Comparison of ENCODE assay signal across 13 cellular contexts in the genomic region with DNA sequence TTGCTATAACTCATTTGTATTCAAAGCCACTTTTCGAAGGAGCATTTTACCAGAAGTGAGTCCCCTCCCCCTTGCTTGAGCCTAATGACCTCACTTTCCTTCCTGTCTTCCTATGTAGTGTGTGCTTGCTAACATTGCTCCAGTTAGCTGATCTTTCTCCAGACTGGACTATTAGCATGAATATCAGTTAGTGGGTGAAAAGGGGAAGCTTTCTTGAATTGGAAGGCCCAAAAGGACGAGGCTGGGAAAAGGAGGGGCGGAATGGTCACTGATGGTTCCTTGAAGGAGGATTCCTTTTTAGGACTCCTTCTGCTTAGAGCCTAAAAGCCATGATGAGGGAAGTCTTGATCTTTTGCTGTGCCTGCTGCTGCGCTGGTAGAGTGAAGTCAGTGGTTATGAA. TPM values are rescaled to one million over a fixed set of nuclear protein-coding genes. Genes with fewer than 3 reads are reported as not detected.
DNase-seq lines count a peak whose midpoint lies in the region; ATAC-seq and TF ChIP-seq lines count a peak whose summit lies in the region.
"Had no signal": no experiment of that assay in that cellular context is flagged by ENCODE, and none has a peak within 500 bp of the region (broad histone marks: within the 10 kb centered on the region; RNA-seq: fewer than 3 reads in every experiment).

No MANE protein-coding gene starts in this region.

- H3K4me1 Mint-ChIP-seq in CD14-positive monocyte = peaks cover 70% of the 10 kb centered on the region
- peaks cover 16% of the 10 kb centered on the region for H3K4me1 Mint-ChIP-seq in neural crest cell

- H3K79me2 ChIP-seq in Karpas-422 (ENCODE audit: low read length) = peaks cover 28% of the 10 kb centered on the region

- 72 to 73% methylated on average over 3 to 4 of the region's 4 CpGs for WGBS in esophagus squamous epithelium, 2 donors

- H3K36me3 Mint-ChIP-seq in CD14-positive monocyte = peaks cover 71 to 79% of the 10 kb centered on the region in 2 donors
- peaks cover 5% of the 10 kb centered on the region for H3K36me3 Mint-ChIP-seq in neural crest cell (ENCODE audit: low read depth)

- H3K9me3 Mint-ChIP-seq in CD14-positive monocyte = no peaks in the 10 kb centered on the region
- H3K9me3 Mint-ChIP-seq in neural crest cell = no peaks in the 10 kb centered on the region
- H3K9me3 Mint-ChIP-seq: activated B cell treated with CpG ODN at 0.5 μM for 24 hours had no signal

- H3K27me3 ChIP-seq in esophagus squamous epithelium = no peaks in the 10 kb centered on the region
- H3K27me3 ChIP-seq in Karpas-422 (ENCODE audit: low read length) = no peaks in the 10 kb centered on the region
- H3K27me3 ChIP-seq: tibial nerve had no signal

- no peak for TF ChIP-seq POLR2A in esophagus squamous epithelium (IDR thresholded peaks at IDR 0.05)

- H3K27ac Mint-ChIP-seq in CD14-positive monocyte = peak overlapping the region; percentile 64 to 91 (median 85)
- peak overlapping the region; percentile 52 for H3K27ac Mint-ChIP-seq in neural crest cell (ENCODE audit: unreplicated experiment)
- H3K27ac Mint-ChIP-seq: activated B cell treated with CpG ODN at 0.5 μM for 24 hours had no signal

- H4K20me1 ChIP-seq in Karpas-422 (ENCODE audit: insufficient read depth, low read depth, low read length) = no peaks in the 10 kb centered on the region

- H3K4me3 ChIP-seq in esophagus squamous epithelium = no peak overlapping the region
- no peak overlapping the region for H3K4me3 ChIP-seq in Karpas-422 (ENCODE audit: low read length)
- H3K4me3 ChIP-seq: tibial nerve had no signal

- no peak for DNase-seq in CD14-positive monocyte (ENCODE audit: low spot score)
- DNase-seq in OCI-M1 (lab: John Stamatoyannopoulos, UW) = peak; percentile 63
- DNase-seq in esophagus squamous epithelium (lab: John Stamatoyannopoulos, UW) = no peak
- no peak for DNase-seq in neural crest cell (ENCODE audit: low read depth, low spot score)
- DNase-seq in islet precursor cell = no peak
- no peak for DNase-seq in SW 1271 (lab: John Stamatoyannopoulos, UW)
- no peak for DNase-seq in Karpas-422
- DNase-seq: activated B cell treated with CpG ODN at 0.5 μM for 24 hours; anterior cingulate cortex; stimulated activated CD4-positive, alpha-beta T cell treated with anti-CD3 and anti-CD28 coated beads, Interleukin-4, amount 100 ng/mL, for 4 hours had no signal

- H3K27me3 Mint-ChIP-seq in CD14-positive monocyte (ENCODE audit: low read depth in 3 of 3) (no peaks in the 10 kb centered on the region), neural crest cell (ENCODE audit: low read depth) (no peaks in the 10 kb centered on the region)
- H3K27me3 Mint-ChIP-seq: activated B cell treated with CpG ODN at 0.5 μM for 24 hours had no signal

- no peak overlapping the region for H2AFZ ChIP-seq in Karpas-422 (ENCODE audit: low read length)

- H3K9me3 ChIP-seq in esophagus squamous epithelium (no peaks in the 10 kb centered on the region), Karpas-422 (ENCODE audit: low read length) (no peaks in the 10 kb centered on the region)
- H3K9me3 ChIP-seq: tibial nerve had no signal

- H3K36me3 ChIP-seq in esophagus squamous epithelium (peaks cover 5 to 71% (median 10%) of the 10 kb centered on the region in 3 donors), Karpas-422 (ENCODE audit: insufficient read depth, low read length) (peaks cover 5% of the 10 kb centered on the region; the same call in 1 of the 2 replicates)

- no peak overlapping the region for H3K4me2 ChIP-seq in Karpas-422 (ENCODE audit: low read depth, low read length, poor library complexity, severe bottlenecking)

- no peak overlapping the region for H3K9ac ChIP-seq in Karpas-422 (ENCODE audit: low read length)

- peak overlapping the region in 3 of 4 donors; percentile 23 to 62 (median 55) for H3K27ac ChIP-seq in esophagus squamous epithelium
- H3K27ac ChIP-seq in Karpas-422 (ENCODE audit: low read length) = no peak overlapping the region

- H3K4me3 Mint-ChIP-seq in CD14-positive monocyte = peak overlapping the region in 1 of 2 donors; percentile 68
- H3K4me3 Mint-ChIP-seq in neural crest cell = no peak overlapping the region
- H3K4me3 Mint-ChIP-seq: activated B cell treated with CpG ODN at 0.5 μM for 24 hours had no signal

- H3K4me1 ChIP-seq in esophagus squamous epithelium (peaks cover 8 to 68% (median 41%) of the 10 kb centered on the region in 3 donors), Karpas-422 (ENCODE audit: low read length) (peaks cover 9% of the 10 kb centered on the region)

- no peak for ATAC-seq in HG02981 (IDR thresholded peaks at IDR 0.05; ENCODE audit: unreplicated experiment)
- ATAC-seq: esophagus mucosa had no signal

- H3K9me2 ChIP-seq in Karpas-422 (replicated peaks; ENCODE audit: insufficient read depth, low read length) = no peaks in the 10 kb centered on the region

- intact Hi-C loops in CD14-positive monocyte (cut with micrococcal nuclease) (loop anchor here in 1 of 2 donors (2.0 kb wide), 1 partner anchor 13 kb away; no protein-coding TSS in a partner anchor), esophagus squamous epithelium (cut with DNase I) (no loop called here)

- no peak for TF ChIP-seq CTCF in CD14-positive monocyte (IDR thresholded peaks at IDR 0.05)
- no peak for TF ChIP-seq CTCF in esophagus squamous epithelium (IDR thresholded peaks at IDR 0.05)
- TF ChIP-seq CTCF in neural crest cell (conservative IDR thresholded peaks at IDR 0.05) = no peak

RNA-seq across cellular contexts. Expression of gene MAP3K3, which starts 11.9 kb away (rescaled TPM):
- 10 to 100 TPM; 52.2 to 63.6 TPM for polyA plus RNA-seq in CD14-positive monocyte
- total RNA-seq in esophagus squamous epithelium = 10 to 100 TPM; 14.0 to 38.9 (median 18.4) TPM
- total RNA-seq in neural crest cell = 26.0 and 28.0 TPM in 2 replicates
- total RNA-seq in Karpas-422 (2014; rRNA removed; shearing (Covaris generic); ENCODE audit: low replicate concordance) = 17.8 and 43.4 TPM in 2 replicates

RNA-seq across cellular contexts. Expression of gene TACO1, which starts 33.5 kb away (rescaled TPM):
- 10 to 100 TPM in 1 of 2 donors, 1 to 10 TPM in 1; 9.5 to 12.5 TPM for polyA plus RNA-seq in CD14-positive monocyte
- total RNA-seq in esophagus squamous epithelium (10 to 100 TPM in 3 of 4 donors, 1 to 10 TPM in 1; 7.6 to 16.6 (median 12.7) TPM), neural crest cell (24.3 and 24.4 TPM in 2 replicates)
- total RNA-seq in Karpas-422 (2014; rRNA removed; shearing (Covaris generic); ENCODE audit: low replicate concordance) = 10.7 and 17.9 TPM in 2 replicates
